In the genomic region with DNA sequence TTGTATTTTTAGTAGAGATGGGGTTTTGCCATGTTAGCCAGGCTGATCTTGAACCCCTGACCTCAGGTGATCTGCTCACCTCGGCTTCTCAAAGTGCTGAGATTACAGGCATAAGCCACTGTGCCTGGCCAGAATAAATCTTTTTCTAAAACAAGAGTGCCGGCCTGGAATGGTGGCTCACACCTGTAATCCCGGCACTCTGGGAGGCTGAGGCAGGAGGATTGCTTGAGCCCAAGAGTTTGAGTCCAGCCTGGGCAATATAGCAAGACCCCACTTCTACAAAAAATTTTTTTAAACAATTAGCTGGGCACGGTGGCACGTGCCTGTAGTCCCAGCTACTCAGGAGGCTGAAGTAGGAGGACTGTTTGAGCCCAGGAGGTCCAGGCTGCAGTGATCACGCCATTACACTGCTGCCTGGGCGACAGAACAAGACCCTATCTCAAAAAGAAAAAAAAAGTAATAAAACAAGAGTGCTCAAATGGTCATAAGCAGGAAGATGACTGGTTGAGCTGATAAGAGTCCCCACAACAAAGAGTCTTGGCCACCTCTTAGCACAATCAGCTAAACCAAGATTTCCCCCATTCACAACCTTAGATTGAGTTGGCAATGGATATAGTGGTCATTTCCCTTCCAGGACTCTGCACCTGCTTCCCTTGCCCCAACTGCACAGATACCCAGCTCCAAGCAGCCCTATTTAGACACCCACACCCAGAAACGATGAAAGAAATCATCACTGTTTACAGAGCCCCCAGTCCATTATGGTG, we compare ENCODE assay signal across 15 cellular contexts. TPM values are rescaled to one million over a fixed set of nuclear protein-coding genes. Genes with fewer than 3 reads are reported as not detected.
A peak's percentile ranks its signal among the peaks of the same experiment; 100 is the strongest.
DNase-seq lines count a peak whose midpoint lies in the region; ATAC-seq, FAIRE-seq and TF ChIP-seq lines count a peak whose summit lies in the region.
"Had no signal": no experiment of that assay in that cellular context is flagged by ENCODE, and none has a peak within 500 bp of the region (broad histone marks: within the 10 kb centered on the region; RNA-seq: fewer than 3 reads in every experiment).

No MANE protein-coding gene starts in this region.

- H3K79me2 ChIP-seq in K562 (ENCODE audit: control insufficient read depth, insufficient read depth, low read length): no peaks in the 10 kb centered on the region

- POLR2A ChIA-PET in HEK293 (lab: Yijun Ruan, JAX): no interaction called here
- POLR2A ChIA-PET in K562 (lab: Yijun Ruan, JAX): interaction anchor here (0.6 to 1.8 kb wide), 5 partner anchors 9 to 148 kb away, joined by 3 to 4 read pairs (median 3); no protein-coding TSS in a partner anchor
- POLR2A ChIA-PET in activated CD4-positive, alpha-beta memory T cell treated with anti-CD3 and anti-CD28 coated beads, Interleukin-2, amount 10 ng/mL, durations not matched to agents 7 days and 5 days (lab: Charles Lee): interaction anchor here (0.6 to 2.2 kb wide), 3 partner anchors 9 to 50 kb away, joined by 3 to 10 read pairs (median 3); a partner anchor contains a TSS

- H3K4me1 ChIP-seq in HEK293 (ENCODE audit: control insufficient read depth, insufficient read depth, low read length) (peaks cover 8% of the 10 kb centered on the region; the same call in 1 of the 2 replicates), K562 (replicated peaks in 1 of 2; ENCODE audit: control insufficient read depth in 2 of 2, insufficient read depth in 2 of 2, low read length in 2 of 2) (peaks cover 0 to 8% of the 10 kb centered on the region in 2 experiments; a peak in 3 of 5 replicates), lower lobe of right lung (peaks cover 5% of the 10 kb centered on the region), gastrocnemius medialis (peaks cover 19 to 20% of the 10 kb centered on the region in 2 donors)

- H3K27ac ChIP-seq in HEK293 (ENCODE audit: extremely low read depth, low read depth, low read length) (no peak overlapping the region), K562 (ENCODE audit: extremely low read depth, low read depth, low read length) (no peak overlapping the region), lower lobe of right lung (no peak overlapping the region), gastrocnemius medialis (peak overlapping the region; percentile 44 to 61 (median 48))
- H3K27ac ChIP-seq: BLaER1 treated with 17β-estradiol and CSF1 and Interleukin-3, amounts not matched to agents 10 nM and 100 nM had no signal

- H3K9me3 ChIP-seq in HEK293 (ENCODE audit: control insufficient read depth, insufficient read depth, low read depth, low read length) (no peaks in the 10 kb centered on the region), K562 (replicated peaks; ENCODE audit: control insufficient read depth, insufficient read depth, low read depth, low read length) (no peaks in the 10 kb centered on the region), lower lobe of right lung (no peaks in the 10 kb centered on the region), gastrocnemius medialis (no peaks in the 10 kb centered on the region)
- H3K9me3 ChIP-seq: BLaER1 treated with 17β-estradiol and CSF1 and Interleukin-3, amounts not matched to agents 10 nM and 100 nM had no signal

- H3K4me2 ChIP-seq in K562 (ENCODE audit: insufficient read depth, low read length): no peak overlapping the region
- H3K4me2 ChIP-seq: BLaER1 treated with 17β-estradiol and CSF1 and Interleukin-3, amounts not matched to agents 10 nM and 100 nM; GM23338 had no signal

- H2AFZ ChIP-seq in K562 (ENCODE audit: low read depth, low read length): no peak overlapping the region
- H2AFZ ChIP-seq: GM23338 had no signal

- H3K27me3 Mint-ChIP-seq in activated CD4-positive, alpha-beta memory T cell treated with anti-CD3 and anti-CD28 coated beads, Interleukin-2, amount 10 ng/mL, durations not matched to agents 7 days and 5 days: no peaks in the 10 kb centered on the region
- H3K27me3 Mint-ChIP-seq: CD4-positive, CD25-positive, alpha-beta regulatory T cell had no signal

- H3K4me3 Mint-ChIP-seq in activated CD4-positive, alpha-beta memory T cell treated with anti-CD3 and anti-CD28 coated beads, Interleukin-2, amount 10 ng/mL, durations not matched to agents 7 days and 5 days: no peak overlapping the region
- H3K4me3 Mint-ChIP-seq: CD4-positive, CD25-positive, alpha-beta regulatory T cell; GM23338 had no signal

- CTCF ChIA-PET in HEK293 (lab: Yijun Ruan, JAX): interaction anchor here (1.1 kb wide), 1 partner anchor 11 kb away, joined by 5 read pairs; no protein-coding TSS in a partner anchor
- CTCF ChIA-PET in K562 (lab: Yijun Ruan, JAX; ENCODE audit: low intra/inter-chr PET ratio): interaction anchor here (0.6 kb wide), 1 partner anchor 35 kb away, joined by 3 read pairs; no protein-coding TSS in a partner anchor
- CTCF ChIA-PET in activated CD4-positive, alpha-beta memory T cell treated with anti-CD3 and anti-CD28 coated beads, Interleukin-2, amount 10 ng/mL, durations not matched to agents 7 days and 5 days (lab: Charles Lee): interaction anchor here (0.8 to 4.4 kb wide), 3 partner anchors 11 to 56 kb away, joined by 3 to 16 read pairs (median 4); no protein-coding TSS in a partner anchor

- TF ChIP-seq EP300 in K562 (IDR thresholded peaks at IDR 0.05; ENCODE audit: low read length): no peak

- H3K4me3 ChIP-seq in HEK293 (ENCODE audit: low read depth, low read length): no peak overlapping the region
- no peak overlapping the region for H3K4me3 ChIP-seq in K562
- no peak overlapping the region for H3K4me3 ChIP-seq in lower lobe of right lung
- no peak overlapping the region for H3K4me3 ChIP-seq in gastrocnemius medialis
- H3K4me3 ChIP-seq: BLaER1 treated with 17β-estradiol and CSF1 and Interleukin-3, amounts not matched to agents 10 nM and 100 nM; GM23338 had no signal

- in situ Hi-C loops in K562 (cut with MboI): no loop called here
- in situ Hi-C loops in gastrocnemius medialis (cut with MboI; ENCODE audit: low sequenced_read_pairs in 4 of 4): no loop called here

- H3K4me1 Mint-ChIP-seq in activated CD4-positive, alpha-beta memory T cell treated with anti-CD3 and anti-CD28 coated beads, Interleukin-2, amount 10 ng/mL, durations not matched to agents 7 days and 5 days: no peaks in the 10 kb centered on the region

- peaks cover 26% of the 10 kb centered on the region for H3K36me3 Mint-ChIP-seq in activated CD4-positive, alpha-beta memory T cell treated with anti-CD3 and anti-CD28 coated beads, Interleukin-2, amount 10 ng/mL, durations not matched to agents 7 days and 5 days (ENCODE audit: low read depth)

- no peak for TF ChIP-seq RAD21 in K562 (CRISPR knock-in tag; conservative IDR thresholded peaks at IDR 0.05 in 1 of 2, IDR thresholded peaks at IDR 0.05 in 1 of 2)

- no peak for DNase-seq in K562 (ENCODE audit: extremely low read depth in 1 of 4, low spot score in 3 of 4)
- peak; percentile 4 for DNase-seq in lower lobe of right lung
- no peak for DNase-seq in gastrocnemius medialis
- no peak for DNase-seq in NCI-H1436 (lab: John Stamatoyannopoulos, UW)
- no peak for DNase-seq in activated CD4-positive, alpha-beta memory T cell treated with anti-CD3 and anti-CD28 coated beads, Interleukin-2, amount 10 ng/mL, durations not matched to agents 7 days and 5 days
- no peak for DNase-seq in GM19238 (ENCODE audit: insufficient read length, low spot score)
- DNase-seq: ACHN; CD4-positive, CD25-positive, alpha-beta regulatory T cell; HCEC 1CT; IMR-90 had no signal

- TF ChIP-seq POLR2A in K562 (conservative IDR thresholded peaks at IDR 0.05) (no peak; the same call in 1 of the 2 replicates), gastrocnemius medialis (IDR thresholded peaks at IDR 0.05) (peak in 1 of 2 donors; percentile 31)

- no peak overlapping the region for H3K27ac Mint-ChIP-seq in activated CD4-positive, alpha-beta memory T cell treated with anti-CD3 and anti-CD28 coated beads, Interleukin-2, amount 10 ng/mL, durations not matched to agents 7 days and 5 days
- H3K27ac Mint-ChIP-seq: CD4-positive, CD25-positive, alpha-beta regulatory T cell; GM23338 had no signal

- H3K9me1 ChIP-seq in K562 (ENCODE audit: control insufficient read depth, insufficient read depth, low read length): peaks cover 7% of the 10 kb centered on the region

- BruUV-seq in K562 (replicated peaks; lab: Mats Ljungman, UMichigan): no TSS peak

- FAIRE-seq in K562 (lab: Jason Lieb, UNC): no peak

- intact Hi-C loops in K562 (cut with micrococcal nuclease) (no loop called here), lower lobe of right lung (cut with DNase I) (no loop called here), gastrocnemius medialis (cut with DNase I; ENCODE audit: low total_unique reads) (loop anchor here (2.0 kb wide), 1 partner anchor 17 kb away; no protein-coding TSS in a partner anchor)

- no peak for ATAC-seq in K562
- ATAC-seq in lower lobe of right lung: no peak
- ATAC-seq in gastrocnemius medialis: peak; percentile 1 to 6

- no peak for TF ChIP-seq CTCF in HEK293 (tag by site-specific recombination; IDR thresholded peaks at IDR 0.05)
- TF ChIP-seq CTCF in K562 (IDR thresholded peaks at IDR 0.05 in 2 of 3, conservative IDR thresholded peaks at IDR 0.05 in 1 of 3; ENCODE audit: insufficient read depth in 2 of 3, low read depth in 1 of 3, low read length in 3 of 3): no peak
- TF ChIP-seq CTCF in lower lobe of right lung (IDR thresholded peaks at IDR 0.05): no peak
- no peak for TF ChIP-seq CTCF in gastrocnemius medialis (IDR thresholded peaks at IDR 0.05 in 4 of 5, conservative IDR thresholded peaks at IDR 0.05 in 1 of 5)

- H3K9ac ChIP-seq in K562 (ENCODE audit: insufficient read depth in 1 of 2, low read depth in 2 of 2, low read length in 2 of 2): no peak overlapping the region
- H3K9ac ChIP-seq: BLaER1 treated with 17β-estradiol and CSF1 and Interleukin-3, amounts not matched to agents 10 nM and 100 nM had no signal

- no peaks in the 10 kb centered on the region for H3K9me3 Mint-ChIP-seq in activated CD4-positive, alpha-beta memory T cell treated with anti-CD3 and anti-CD28 coated beads, Interleukin-2, amount 10 ng/mL, durations not matched to agents 7 days and 5 days
- H3K9me3 Mint-ChIP-seq: CD4-positive, CD25-positive, alpha-beta regulatory T cell; GM23338 had no signal

- 68% methylated on average over 8 of the region's 8 CpGs for WGBS in K562 (ENCODE audit: insufficient coverage, low coverage, missing lambda C conversion rate)

- H3K36me3 ChIP-seq in HEK293 (ENCODE audit: control insufficient read depth in 2 of 2, insufficient read depth in 1 of 2, low read length in 2 of 2) (peaks cover 0 to 36% of the 10 kb centered on the region in 2 experiments; a peak in 2 of 3 replicates), K562 (ENCODE audit: control insufficient read depth, insufficient read depth, low read length) (peaks cover 20% of the 10 kb centered on the region; the same call in 1 of the 3 replicates), lower lobe of right lung (peaks cover 37% of the 10 kb centered on the region), gastrocnemius medialis (no peaks in the 10 kb centered on the region)

- 0 out of 2 replicates have a peak, but pooled peaks cover 6% of the 10 kb centered on the region for H4K20me1 ChIP-seq in K562 (replicated peaks; ENCODE audit: control insufficient read depth, insufficient read depth, low read length)

- no peaks in the 10 kb centered on the region for H3K27me3 ChIP-seq in K562 (ENCODE audit: control insufficient read depth in 2 of 2, insufficient read depth in 2 of 2, low read length in 2 of 2)
- peaks cover under 1% of the 10 kb centered on the region for H3K27me3 ChIP-seq in lower lobe of right lung (ENCODE audit: low read depth)
- H3K27me3 ChIP-seq in gastrocnemius medialis: no peaks in the 10 kb centered on the region
- H3K27me3 ChIP-seq: BLaER1 treated with 17β-estradiol and CSF1 and Interleukin-3, amounts not matched to agents 10 nM and 100 nM had no signal

RNA-seq across cellular contexts. Expression of a gene that starts 5.8 kb away (rescaled TPM):
- 2.2 and 3.1 TPM in 2 replicates for total RNA-seq in K562 (2011; cell fraction: chromatin; rRNA removed; ENCODE audit: low replicate concordance)
- total RNA-seq in K562 (2011; cell fraction: nucleolus; rRNA removed): 5.2 and 5.7 TPM in 2 replicates
- total RNA-seq in K562 (2011; cell fraction: nucleoplasm; rRNA removed): 1.5 and 2.2 TPM in 2 replicates
- total RNA-seq in K562 (2014; rRNA removed): 2.7 and 2.8 TPM in 2 replicates
- 0.25 TPM in 1 of 2 replicates, not detected in the other for total RNA-seq in K562 (2014; rRNA removed; fragmentation: Illumina TruSeq; extraction: Trizol)
- 0.64 and 0.65 TPM in 2 replicates for total RNA-seq in K562 (2015; rRNA removed; fragmentation: Illumina TruSeq; extraction: Trizol)
- total RNA-seq in K562 (2021): 2.2 and 2.6 TPM in 2 replicates
- polyA plus RNA-seq in K562 (2011; rRNA removed): 0.43 and 0.53 TPM in 2 replicates
- polyA plus RNA-seq in K562 (2011; cell fraction: cytosol; rRNA removed): 0.53 and 3.9 TPM in 2 replicates
- polyA plus RNA-seq in K562 (2011; cell fraction: nucleus; rRNA removed): 3.2 and 7.5 TPM in 2 replicates
- polyA plus RNA-seq in K562 (2012): 1.1 and 5.5 TPM in 2 replicates
- polyA plus RNA-seq in K562 (2014; fragmentation: Illumina TruSeq; extraction: Trizol): 0.30 and 0.39 TPM in 2 replicates
- under 1 TPM; 0.10 to 0.28 TPM for polyA plus RNA-seq in K562 (2014; fragmentation: Nextera tagmentation; extraction: Ambion mirVana)
- 0.96 and 1.5 TPM in 2 replicates for polyA plus RNA-seq in K562 (2014; rRNA removed)
- polyA minus RNA-seq in K562 (2011; rRNA and poly(A)+ RNA removed): not detected in 2 replicates
- polyA minus RNA-seq in K562 (2011; cell fraction: cytosol; rRNA and poly(A)+ RNA removed): 1.1 TPM in 1 of 2 replicates, not detected in the other
- 0.89 and 1.8 TPM in 2 replicates for polyA minus RNA-seq in K562 (2011; cell fraction: nucleus; rRNA and poly(A)+ RNA removed)
- 4.0 TPM for total RNA-seq in lower lobe of right lung
- not detected for total RNA-seq in gastrocnemius medialis
- 1 to 10 TPM; 2.2 to 3.0 TPM for total RNA-seq in activated CD4-positive, alpha-beta memory T cell treated with anti-CD3 and anti-CD28 coated beads, Interleukin-2, amount 10 ng/mL, durations not matched to agents 7 days and 5 days
- total RNA-seq: IMR-90 had no signal

RNA-seq across cellular contexts. Expression of a gene that starts 8.8 kb away (rescaled TPM):
- total RNA-seq in K562 (2011; cell fraction: chromatin; rRNA removed; ENCODE audit: low replicate concordance): 288 and 498 TPM in 2 replicates
- 229 and 251 TPM in 2 replicates for total RNA-seq in K562 (2011; cell fraction: nucleolus; rRNA removed)
- total RNA-seq in K562 (2011; cell fraction: nucleoplasm; rRNA removed): 296 and 427 TPM in 2 replicates
- 54.7 and 74.5 TPM in 2 replicates for total RNA-seq in K562 (2014; rRNA removed)
- 60.4 and 69.2 TPM in 2 replicates for total RNA-seq in K562 (2014; rRNA removed; fragmentation: Illumina TruSeq; extraction: Trizol)
- 70.2 and 70.9 TPM in 2 replicates for total RNA-seq in K562 (2015; rRNA removed; fragmentation: Illumina TruSeq; extraction: Trizol)
- 66.8 and 71.2 TPM in 2 replicates for total RNA-seq in K562 (2021)
- 140 and 144 TPM in 2 replicates for polyA plus RNA-seq in K562 (2011; rRNA removed)
- 190 and 249 TPM in 2 replicates for polyA plus RNA-seq in K562 (2011; cell fraction: cytosol; rRNA removed)
- polyA plus RNA-seq in K562 (2011; cell fraction: nucleus; rRNA removed): 280 and 330 TPM in 2 replicates
- polyA plus RNA-seq in K562 (2012): 99.4 and 107 TPM in 2 replicates
- polyA plus RNA-seq in K562 (2014; fragmentation: Illumina TruSeq; extraction: Trizol): 107 and 134 TPM in 2 replicates
- 10 to 100 TPM; 69.8 to 81.8 TPM for polyA plus RNA-seq in K562 (2014; fragmentation: Nextera tagmentation; extraction: Ambion mirVana)
- polyA plus RNA-seq in K562 (2014; rRNA removed): 65.3 and 67.2 TPM in 2 replicates
- 141 and 162 TPM in 2 replicates for polyA minus RNA-seq in K562 (2011; rRNA and poly(A)+ RNA removed)
- 56.1 and 78.0 TPM in 2 replicates for polyA minus RNA-seq in K562 (2011; cell fraction: cytosol; rRNA and poly(A)+ RNA removed)
- 58.2 and 79.0 TPM in 2 replicates for polyA minus RNA-seq in K562 (2011; cell fraction: nucleus; rRNA and poly(A)+ RNA removed)
- total RNA-seq in lower lobe of right lung: 79.2 TPM
- total RNA-seq in gastrocnemius medialis: 10 to 100 TPM in 3 of 4 donors, 1 to 10 TPM in 1; 9.9 to 16.0 (median 11.5) TPM
- 10 to 100 TPM; 83.3 to 83.9 TPM for total RNA-seq in activated CD4-positive, alpha-beta memory T cell treated with anti-CD3 and anti-CD28 coated beads, Interleukin-2, amount 10 ng/mL, durations not matched to agents 7 days and 5 days

RNA-seq across cellular contexts. Expression of a gene that starts 31.8 kb away (rescaled TPM):
- 0.32 TPM in 1 of 2 replicates, not detected in the other for total RNA-seq in K562 (2011; cell fraction: chromatin; rRNA removed; ENCODE audit: low replicate concordance)
- total RNA-seq in K562 (2011; cell fraction: nucleolus; rRNA removed): not detected in 2 replicates
- total RNA-seq in K562 (2011; cell fraction: nucleoplasm; rRNA removed): not detected in 2 replicates
- total RNA-seq in K562 (2014; rRNA removed): not detected in 2 replicates
- not detected in 2 replicates for total RNA-seq in K562 (2014; rRNA removed; fragmentation: Illumina TruSeq; extraction: Trizol)
- not detected in 2 replicates for total RNA-seq in K562 (2015; rRNA removed; fragmentation: Illumina TruSeq; extraction: Trizol)
- not detected in 2 replicates for total RNA-seq in K562 (2021)
- not detected in 2 replicates for polyA plus RNA-seq in K562 (2011; rRNA removed)
- polyA plus RNA-seq in K562 (2011; cell fraction: cytosol; rRNA removed): not detected in 2 replicates
- 0.08 TPM in 1 of 2 replicates, not detected in the other for polyA plus RNA-seq in K562 (2011; cell fraction: nucleus; rRNA removed)
- polyA plus RNA-seq in K562 (2012): 0.08 TPM in 1 of 2 replicates, not detected in the other
- polyA plus RNA-seq in K562 (2014; fragmentation: Illumina TruSeq; extraction: Trizol): not detected in 2 replicates
- polyA plus RNA-seq in K562 (2014; fragmentation: Nextera tagmentation; extraction: Ambion mirVana): not detected
- polyA plus RNA-seq in K562 (2014; rRNA removed): not detected in 2 replicates
- not detected in 2 replicates for polyA minus RNA-seq in K562 (2011; rRNA and poly(A)+ RNA removed)
- not detected in 2 replicates for polyA minus RNA-seq in K562 (2011; cell fraction: cytosol; rRNA and poly(A)+ RNA removed)
- not detected in 2 replicates for polyA minus RNA-seq in K562 (2011; cell fraction: nucleus; rRNA and poly(A)+ RNA removed)
- not detected for total RNA-seq in lower lobe of right lung
- 100 to 1,000 TPM; 219 to 554 (median 427) TPM for total RNA-seq in gastrocnemius medialis
- under 1 TPM in 1 of 2 experiments, not detected in 1; 0.13 TPM for total RNA-seq in activated CD4-positive, alpha-beta memory T cell treated with anti-CD3 and anti-CD28 coated beads, Interleukin-2, amount 10 ng/mL, durations not matched to agents 7 days and 5 days
- total RNA-seq: CD4-positive, CD25-positive, alpha-beta regulatory T cell; Daoy; IMR-90 had no signal

RNA-seq across cellular contexts. Expression of a gene that starts 38.8 kb away (rescaled TPM):
- total RNA-seq in K562 (2011; cell fraction: chromatin; rRNA removed; ENCODE audit: low replicate concordance): 0.35 TPM in 1 of 2 replicates, not detected in the other
- not detected in 2 replicates for total RNA-seq in K562 (2011; cell fraction: nucleolus; rRNA removed)
- total RNA-seq in K562 (2011; cell fraction: nucleoplasm; rRNA removed): not detected in 2 replicates
- total RNA-seq in K562 (2014; rRNA removed): not detected in 2 replicates
- total RNA-seq in K562 (2014; rRNA removed; fragmentation: Illumina TruSeq; extraction: Trizol): not detected in 2 replicates
- not detected in 2 replicates for total RNA-seq in K562 (2015; rRNA removed; fragmentation: Illumina TruSeq; extraction: Trizol)
- total RNA-seq in K562 (2021): not detected in 2 replicates
- not detected in 2 replicates for polyA plus RNA-seq in K562 (2011; rRNA removed)
- polyA plus RNA-seq in K562 (2011; cell fraction: cytosol; rRNA removed): not detected in 2 replicates
- polyA plus RNA-seq in K562 (2011; cell fraction: nucleus; rRNA removed): 0.15 and 0.37 TPM in 2 replicates
- 0.08 TPM in 1 of 2 replicates, not detected in the other for polyA plus RNA-seq in K562 (2012)
- not detected in 2 replicates for polyA plus RNA-seq in K562 (2014; fragmentation: Illumina TruSeq; extraction: Trizol)
- not detected for polyA plus RNA-seq in K562 (2014; fragmentation: Nextera tagmentation; extraction: Ambion mirVana)
- polyA plus RNA-seq in K562 (2014; rRNA removed): 0.43 TPM in 1 of 2 replicates, not detected in the other
- polyA minus RNA-seq in K562 (2011; rRNA and poly(A)+ RNA removed): not detected in 2 replicates
- polyA minus RNA-seq in K562 (2011; cell fraction: cytosol; rRNA and poly(A)+ RNA removed): not detected in 2 replicates
- not detected in 2 replicates for polyA minus RNA-seq in K562 (2011; cell fraction: nucleus; rRNA and poly(A)+ RNA removed)
- total RNA-seq in lower lobe of right lung: not detected
- not detected for total RNA-seq in gastrocnemius medialis
- not detected for total RNA-seq in activated CD4-positive, alpha-beta memory T cell treated with anti-CD3 and anti-CD28 coated beads, Interleukin-2, amount 10 ng/mL, durations not matched to agents 7 days and 5 days
- total RNA-seq: A172; CD4-positive, CD25-positive, alpha-beta regulatory T cell; Daoy; IMR-90 had no signal
- polyA plus RNA-seq: CD4-positive, CD25-positive, alpha-beta regulatory T cell; GM23338; IMR-90 had no signal

RNA-seq across cellular contexts. Expression of a gene that starts 42.5 kb away (rescaled TPM):
- total RNA-seq in K562 (2011; cell fraction: chromatin; rRNA removed; ENCODE audit: low replicate concordance): 217 and 308 TPM in 2 replicates
- total RNA-seq in K562 (2011; cell fraction: nucleolus; rRNA removed): 145 and 163 TPM in 2 replicates
- total RNA-seq in K562 (2011; cell fraction: nucleoplasm; rRNA removed): 162 and 165 TPM in 2 replicates
- total RNA-seq in K562 (2014; rRNA removed): 38.6 and 64.7 TPM in 2 replicates
- 49.2 and 51.3 TPM in 2 replicates for total RNA-seq in K562 (2014; rRNA removed; fragmentation: Illumina TruSeq; extraction: Trizol)
- total RNA-seq in K562 (2015; rRNA removed; fragmentation: Illumina TruSeq; extraction: Trizol): 53.0 and 57.9 TPM in 2 replicates
- 70.0 and 85.2 TPM in 2 replicates for total RNA-seq in K562 (2021)
- polyA plus RNA-seq in K562 (2011; rRNA removed): 96.6 and 116 TPM in 2 replicates
- 91.3 and 92.7 TPM in 2 replicates for polyA plus RNA-seq in K562 (2011; cell fraction: cytosol; rRNA removed)
- 240 and 356 TPM in 2 replicates for polyA plus RNA-seq in K562 (2011; cell fraction: nucleus; rRNA removed)
- polyA plus RNA-seq in K562 (2012): 61.2 and 64.8 TPM in 2 replicates
- 84.4 and 96.8 TPM in 2 replicates for polyA plus RNA-seq in K562 (2014; fragmentation: Illumina TruSeq; extraction: Trizol)
- 10 to 100 TPM; 35.5 to 40.2 TPM for polyA plus RNA-seq in K562 (2014; fragmentation: Nextera tagmentation; extraction: Ambion mirVana)
- polyA plus RNA-seq in K562 (2014; rRNA removed): 62.4 and 65.8 TPM in 2 replicates
- 62.6 and 74.7 TPM in 2 replicates for polyA minus RNA-seq in K562 (2011; rRNA and poly(A)+ RNA removed)
- 33.3 and 43.0 TPM in 2 replicates for polyA minus RNA-seq in K562 (2011; cell fraction: cytosol; rRNA and poly(A)+ RNA removed)
- polyA minus RNA-seq in K562 (2011; cell fraction: nucleus; rRNA and poly(A)+ RNA removed): 40.9 and 68.3 TPM in 2 replicates
- total RNA-seq in lower lobe of right lung: 56.4 TPM
- 10 to 100 TPM; 25.3 to 45.6 (median 40.5) TPM for total RNA-seq in gastrocnemius medialis
- total RNA-seq in activated CD4-positive, alpha-beta memory T cell treated with anti-CD3 and anti-CD28 coated beads, Interleukin-2, amount 10 ng/mL, durations not matched to agents 7 days and 5 days: 10 to 100 TPM; 49.0 to 49.1 TPM

Comparison
In these comparisons a context has a peak if more than half of its experiments do, and no peak if none do; other contexts are left out.
1. H3K27ac ChIP-seq: peak in gastrocnemius medialis (4 of 4); none in HEK293 (single experiment), K562 (single experiment) and lower lobe of right lung (single experiment).
2. ATAC-seq: peak in gastrocnemius medialis (2 of 2); none in K562 (single experiment) and lower lobe of right lung (0 of 2).
3. RNA of a gene that starts 31.8 kb away (total RNA-seq): 219 to 554 TPM in gastrocnemius medialis; 0.13 TPM in activated CD4-positive, alpha-beta memory T cell treated with anti-CD3 and anti-CD28 coated beads, Interleukin-2, amount 10 ng/mL, durations not matched to agents 7 days and 5 days, not detected in lower lobe of right lung (single experiment) and 0.32 TPM in K562; every median in the first group is over 100 times any median in the second.